16 cellular contexts compared by ENCODE assay signal in genomic region chr18:13048061-13048605, GRCh38.
"Had no signal": no experiment of that assay in that cellular context is flagged by ENCODE, and none has a peak within 500 bp of the region (broad histone marks: within the 10 kb centered on the region; RNA-seq: fewer than 3 reads in every experiment).

No MANE protein-coding gene starts in this region.

- H3K27me3 Mint-ChIP-seq: activated CD4-positive, alpha-beta T cell treated with anti-CD3 and anti-CD28 coated beads, Interleukin-2, amount 10 ng/mL, durations not matched to agents 24 days and 14 days; activated naive CD4-positive, alpha-beta T cell treated with anti-CD3 and anti-CD28 coated beads, Interleukin-2, amount 10 ng/mL, durations not matched to agents 7 days and 5 days; stimulated activated naive CD8-positive, alpha-beta T cell treated with anti-CD3 and anti-CD28 coated beads, Interleukin-15, amount 100 ng/mL, for 72 hours had no signal

- H3K4me3 Mint-ChIP-seq: activated CD4-positive, alpha-beta T cell treated with anti-CD3 and anti-CD28 coated beads, Interleukin-2, amount 10 ng/mL, durations not matched to agents 24 days and 14 days; activated naive CD4-positive, alpha-beta T cell treated with anti-CD3 and anti-CD28 coated beads, Interleukin-2, amount 10 ng/mL, durations not matched to agents 7 days and 5 days; neural progenitor cell; stimulated activated naive CD8-positive, alpha-beta T cell treated with anti-CD3 and anti-CD28 coated beads, Interleukin-15, amount 100 ng/mL, for 72 hours had no signal

- H3K9me3 Mint-ChIP-seq: activated CD4-positive, alpha-beta T cell treated with anti-CD3 and anti-CD28 coated beads, Interleukin-2, amount 10 ng/mL, durations not matched to agents 24 days and 14 days; activated naive CD4-positive, alpha-beta T cell treated with anti-CD3 and anti-CD28 coated beads, Interleukin-2, amount 10 ng/mL, durations not matched to agents 7 days and 5 days; neural progenitor cell; stimulated activated naive CD8-positive, alpha-beta T cell treated with anti-CD3 and anti-CD28 coated beads, Interleukin-15, amount 100 ng/mL, for 72 hours had no signal

- H3K4me3 ChIP-seq: hepatocyte, neural progenitor cell, pancreas, testis had no signal

- ATAC-seq: pancreas; stimulated activated naive CD8-positive, alpha-beta T cell treated with anti-CD3 and anti-CD28 coated beads, Interleukin-15, amount 100 ng/mL, for 72 hours had no signal

- DNase-seq: activated CD4-positive, alpha-beta T cell treated with anti-CD3 and anti-CD28 coated beads, Interleukin-2, amount 10 ng/mL, durations not matched to agents 24 days and 14 days; activated naive CD4-positive, alpha-beta T cell treated with anti-CD3 and anti-CD28 coated beads, Interleukin-2, amount 10 ng/mL, durations not matched to agents 7 days and 5 days; caudate nucleus; cortex of kidney; effector memory CD4-positive, alpha-beta T cell; kidney glomerular epithelial cell; pancreas; retina; stimulated activated CD4-positive, alpha-beta T cell treated with anti-CD3 and anti-CD28 coated beads, Interleukin-15, amount 100 ng/mL, for 24 hours; stimulated activated CD4-positive, alpha-beta T cell treated with anti-CD3 and anti-CD28 coated beads, Interleukin-4, amount 100 ng/mL, for 24 hours; stimulated activated naive CD8-positive, alpha-beta T cell treated with anti-CD3 and anti-CD28 coated beads, Interleukin-15, amount 100 ng/mL, for 72 hours; testis; WERI-Rb-1 had no signal

- H3K27ac Mint-ChIP-seq: activated naive CD4-positive, alpha-beta T cell treated with anti-CD3 and anti-CD28 coated beads, Interleukin-2, amount 10 ng/mL, durations not matched to agents 7 days and 5 days; activated T-helper 2 cell treated with anti-CD3 and anti-CD28 coated beads, Interferon-gamma antibody, Interleukin-2, Interleukin-4, amounts not matched to agents 10 μg/mL and 5 μg/mL and 100 μg/mL, durations not matched to agents 14 hours and 24 hours and 36 hours; neural progenitor cell had no signal

- H3K27ac ChIP-seq: hepatocyte, neural progenitor cell, pancreas, testis, WERI-Rb-1 had no signal

- H3K4me1 ChIP-seq: neural progenitor cell, pancreas, testis had no signal

- H3K27me3 ChIP-seq: hepatocyte, neural progenitor cell, pancreas, testis had no signal

- H3K4me1 Mint-ChIP-seq: neural progenitor cell had no signal

- H3K9me3 ChIP-seq: pancreas, testis had no signal
